15 cellular contexts compared by ENCODE assay signal in genomic region chr4:25283948-25284347, GRCh38. TPM values are rescaled to one million over a fixed set of nuclear protein-coding genes. Genes with fewer than 3 reads are reported as not detected.
DNase-seq lines count a peak whose midpoint lies in the region; ATAC-seq, FAIRE-seq and TF ChIP-seq lines count a peak whose summit lies in the region.
"Had no signal": no experiment of that assay in that cellular context is flagged by ENCODE, and none has a peak within 500 bp of the region (broad histone marks: within the 10 kb centered on the region; RNA-seq: fewer than 3 reads in every experiment).

No MANE protein-coding gene starts in this region.

- TF ChIP-seq CTCF in K562 (IDR thresholded peaks at IDR 0.05 in 2 of 3, conservative IDR thresholded peaks at IDR 0.05 in 1 of 3; ENCODE audit: insufficient read depth in 2 of 3, low read depth in 1 of 3, low read length in 3 of 3) = no peak
- no peak for TF ChIP-seq CTCF in colonic mucosa (IDR thresholded peaks at IDR 0.05)

- H3K27me3 ChIP-seq in K562 (ENCODE audit: control insufficient read depth in 2 of 2, insufficient read depth in 2 of 2, low read length in 2 of 2) (no peaks in the 10 kb centered on the region), colonic mucosa (no peaks in the 10 kb centered on the region)

- CTCF ChIA-PET in K562 (lab: Yijun Ruan, JAX; ENCODE audit: low intra/inter-chr PET ratio) = no interaction called here

- H2AFZ ChIP-seq in K562 (ENCODE audit: low read depth, low read length) = no peak overlapping the region
- H2AFZ ChIP-seq: GM23248 had no signal

- intact Hi-C loops in K562 (cut with micrococcal nuclease) = no loop called here
- intact Hi-C loops in colonic mucosa (cut with DNase I) = no loop called here

- TF ChIP-seq RAD21 in K562 (CRISPR knock-in tag; conservative IDR thresholded peaks at IDR 0.05 in 1 of 2, IDR thresholded peaks at IDR 0.05 in 1 of 2) = no peak

- H3K9ac ChIP-seq in K562 (ENCODE audit: insufficient read depth in 1 of 2, low read depth in 2 of 2, low read length in 2 of 2) = no peak overlapping the region
- H3K9ac ChIP-seq in colonic mucosa (ENCODE audit: low read depth in 2 of 2, low read length in 2 of 2) = no peak overlapping the region
- H3K9ac ChIP-seq: GM23248 had no signal

- no peak overlapping the region for H3K27ac ChIP-seq in K562 (ENCODE audit: extremely low read depth, low read depth, low read length)
- H3K27ac ChIP-seq in colonic mucosa = no peak overlapping the region
- H3K27ac ChIP-seq: GM23248 had no signal

- FAIRE-seq in K562 (lab: Jason Lieb, UNC) = peak; percentile 26
- FAIRE-seq: D721Med, H54 had no signal

- no peak overlapping the region for H3K4me3 ChIP-seq in K562
- no peak overlapping the region for H3K4me3 ChIP-seq in colonic mucosa
- H3K4me3 ChIP-seq: GM23248 had no signal

- TF ChIP-seq EP300 in K562 (IDR thresholded peaks at IDR 0.05; ENCODE audit: low read length) = no peak

- H3K4me2 ChIP-seq in K562 (ENCODE audit: insufficient read depth, low read length) = no peak overlapping the region

- POLR2A ChIA-PET in K562 (lab: Yijun Ruan, JAX) = interaction anchor here (0.6 to 1.0 kb wide), 2 partner anchors 28 to 30 kb away, joined by 3 to 4 read pairs; no protein-coding TSS in a partner anchor

- DNase-seq in HuH-7 (ENCODE audit: low spot score) = peak; percentile 29
- no peak for DNase-seq in K562 (ENCODE audit: extremely low read depth in 1 of 4, low spot score in 3 of 4)
- no peak for DNase-seq in left lobe of liver (ENCODE audit: low spot score)
- DNase-seq in activated naive CD4-positive, alpha-beta T cell treated with anti-CD3 and anti-CD28 coated beads, Interleukin-2, amount 50 U/mL, for 16 hours = no peak
- DNase-seq in colonic mucosa = no peak
- DNase-seq in stimulated activated naive CD8-positive, alpha-beta T cell treated with anti-CD3 and anti-CD28 coated beads, Interleukin-15, Interleukin-2, amounts not matched to agents 100 U/mL and 50 U/mL, for 24 hours = no peak
- DNase-seq in SW 1271 (lab: John Stamatoyannopoulos, UW) = no peak
- DNase-seq: CD8-positive, alpha-beta T cell; COR-L47; DMS153; GF-D8; GM23248 had no signal

- no peaks in the 10 kb centered on the region for H3K9me3 ChIP-seq in K562 (replicated peaks; ENCODE audit: control insufficient read depth, insufficient read depth, low read depth, low read length)
- H3K9me3 ChIP-seq in colonic mucosa = no peaks in the 10 kb centered on the region

- in situ Hi-C loops in K562 (cut with MboI) = no loop called here

- no peak for TF ChIP-seq POLR2A in K562 (conservative IDR thresholded peaks at IDR 0.05)

- no TSS peak for BruUV-seq in K562 (replicated peaks; lab: Mats Ljungman, UMichigan)

- no peaks in the 10 kb centered on the region for H4K20me1 ChIP-seq in K562 (replicated peaks; ENCODE audit: control insufficient read depth, insufficient read depth, low read length)

- no peaks in the 10 kb centered on the region for H3K79me2 ChIP-seq in K562 (ENCODE audit: control insufficient read depth, insufficient read depth, low read length)

- 7% methylated on average over 3 of the region's 3 CpGs for WGBS in K562 (ENCODE audit: insufficient coverage, low coverage, missing lambda C conversion rate)

- H3K36me3 ChIP-seq in K562 (ENCODE audit: control insufficient read depth, insufficient read depth, low read length) (peaks cover 3% of the 10 kb centered on the region; the same call in 1 of the 3 replicates), colonic mucosa (no peaks in the 10 kb centered on the region)

- H3K4me1 ChIP-seq in K562 (replicated peaks in 1 of 2; ENCODE audit: control insufficient read depth in 2 of 2, insufficient read depth in 2 of 2, low read length in 2 of 2) (no peaks in the 10 kb centered on the region), colonic mucosa (no peaks in the 10 kb centered on the region)

- ATAC-seq in K562 (no peak), left lobe of liver (peak; percentile 58)
- ATAC-seq in stimulated activated naive CD8-positive, alpha-beta T cell treated with anti-CD3 and anti-CD28 coated beads, Interleukin-15, Interleukin-2, amounts not matched to agents 100 U/mL and 50 U/mL, for 24 hours = no peak
- ATAC-seq: CD8-positive, alpha-beta T cell; HCT116 had no signal

- H3K9me1 ChIP-seq in K562 (ENCODE audit: control insufficient read depth, insufficient read depth, low read length) = no peaks in the 10 kb centered on the region

TF ChIP-seq in K562, 482 proteins besides CTCF, POLR2A, EP300 and RAD21:
- TF ChIP-seq SREBF2 (CRISPR knock-in tag; IDR thresholded peaks at IDR 0.05) = no peak
- TF ChIP-seq BRD9 (IDR thresholded peaks at IDR 0.05; ENCODE audit: low read depth, partially characterized antibody) = no peak

RNA-seq across cellular contexts. Expression of gene ZCCHC4, which starts 28.6 kb away (rescaled TPM):
- total RNA-seq in K562 (2011; cell fraction: chromatin; rRNA removed; ENCODE audit: low replicate concordance) = 29.2 and 64.5 TPM in 2 replicates
- 13.8 and 20.3 TPM in 2 replicates for total RNA-seq in K562 (2011; cell fraction: nucleolus; rRNA removed)
- total RNA-seq in K562 (2011; cell fraction: nucleoplasm; rRNA removed) = 34.8 and 59.5 TPM in 2 replicates
- total RNA-seq in K562 (2014; rRNA removed) (12.9 and 14.0 TPM in 2 replicates), K562 (2014; rRNA removed; fragmentation: Illumina TruSeq; extraction: Trizol) (20.5 and 21.3 TPM in 2 replicates), K562 (2015; rRNA removed; fragmentation: Illumina TruSeq; extraction: Trizol) (18.1 and 19.0 TPM in 2 replicates), K562 (2021) (13.6 and 14.3 TPM in 2 replicates), left lobe of liver (4.1 TPM), colonic mucosa (1 to 10 TPM; 7.4 to 7.9 TPM)
- polyA plus RNA-seq in K562 (2011; rRNA removed) (20.4 and 26.1 TPM in 2 replicates), K562 (2014; fragmentation: Illumina TruSeq; extraction: Trizol) (16.4 and 17.6 TPM in 2 replicates), K562 (2014; fragmentation: Nextera tagmentation; extraction: Ambion mirVana) (1 to 10 TPM; 5.3 to 7.9 TPM), K562 (2014; rRNA removed) (14.3 and 15.2 TPM in 2 replicates)
- polyA plus RNA-seq in K562 (2011; cell fraction: cytosol; rRNA removed) = 6.8 and 13.3 TPM in 2 replicates
- 16.1 and 17.8 TPM in 2 replicates for polyA plus RNA-seq in K562 (2011; cell fraction: nucleus; rRNA removed)
- polyA plus RNA-seq in K562 (2012) = 8.6 and 9.2 TPM in 2 replicates
- 29.0 and 31.1 TPM in 2 replicates for polyA minus RNA-seq in K562 (2011; rRNA and poly(A)+ RNA removed)
- 11.5 and 12.4 TPM in 2 replicates for polyA minus RNA-seq in K562 (2011; cell fraction: cytosol; rRNA and poly(A)+ RNA removed)
- 25.6 and 45.3 TPM in 2 replicates for polyA minus RNA-seq in K562 (2011; cell fraction: nucleus; rRNA and poly(A)+ RNA removed)

RNA-seq across cellular contexts. Expression of gene PI4K2B, which starts 50.1 kb away (rescaled TPM):
- 4.1 and 14.0 TPM in 2 replicates for total RNA-seq in K562 (2011; cell fraction: chromatin; rRNA removed; ENCODE audit: low replicate concordance)
- 3.5 and 4.5 TPM in 2 replicates for total RNA-seq in K562 (2011; cell fraction: nucleolus; rRNA removed)
- total RNA-seq in K562 (2011; cell fraction: nucleoplasm; rRNA removed) = 6.3 and 8.2 TPM in 2 replicates
- total RNA-seq in K562 (2014; rRNA removed) (16.8 and 19.7 TPM in 2 replicates), K562 (2014; rRNA removed; fragmentation: Illumina TruSeq; extraction: Trizol) (21.4 and 26.5 TPM in 2 replicates), K562 (2015; rRNA removed; fragmentation: Illumina TruSeq; extraction: Trizol) (15.0 and 16.1 TPM in 2 replicates), K562 (2021) (14.2 and 17.4 TPM in 2 replicates), left lobe of liver (23.0 TPM), colonic mucosa (10 to 100 TPM; 26.3 to 27.9 TPM)
- polyA plus RNA-seq in K562 (2011; rRNA removed) (14.3 and 18.6 TPM in 2 replicates), K562 (2014; fragmentation: Illumina TruSeq; extraction: Trizol) (12.4 and 12.8 TPM in 2 replicates), K562 (2014; fragmentation: Nextera tagmentation; extraction: Ambion mirVana) (1 to 10 TPM; 4.5 to 5.4 TPM), K562 (2014; rRNA removed) (13.4 and 16.5 TPM in 2 replicates)
- polyA plus RNA-seq in K562 (2011; cell fraction: cytosol; rRNA removed) = 3.0 and 4.8 TPM in 2 replicates
- polyA plus RNA-seq in K562 (2011; cell fraction: nucleus; rRNA removed) = 5.3 and 6.3 TPM in 2 replicates
- polyA plus RNA-seq in K562 (2012) = 10.9 and 12.6 TPM in 2 replicates
- 9.7 and 11.4 TPM in 2 replicates for polyA minus RNA-seq in K562 (2011; rRNA and poly(A)+ RNA removed)
- 4.0 and 6.8 TPM in 2 replicates for polyA minus RNA-seq in K562 (2011; cell fraction: cytosol; rRNA and poly(A)+ RNA removed)
- polyA minus RNA-seq in K562 (2011; cell fraction: nucleus; rRNA and poly(A)+ RNA removed) = 4.4 and 7.6 TPM in 2 replicates
